9 cellular contexts compared by ENCODE assay signal in genomic region chr13:37059848-37060192, GRCh38. TPM values are rescaled to one million over a fixed set of nuclear protein-coding genes. Genes with fewer than 3 reads are reported as not detected.
A peak's percentile ranks its signal among the peaks of the same experiment; 100 is the strongest.
DNase-seq lines count a peak whose midpoint lies in the region; ATAC-seq, FAIRE-seq and TF ChIP-seq lines count a peak whose summit lies in the region.
"Had no signal": no experiment of that assay in that cellular context is flagged by ENCODE, and none has a peak within 500 bp of the region (broad histone marks: within the 10 kb centered on the region; RNA-seq: fewer than 3 reads in every experiment).

No MANE protein-coding gene starts in this region.

- peaks cover 6 to 24% of the 10 kb centered on the region in 2 experiments; a peak in 3 of 4 replicates for H3K79me1 ChIP-seq in IMR-90 (ENCODE audit: low read depth in 1 of 2, low read length in 2 of 2)
- H3K79me1 ChIP-seq in H1 (ENCODE audit: low read depth, low read length) = no peaks in the 10 kb centered on the region; the same call in 1 of the 2 replicates

- H3K9me3 Mint-ChIP-seq in osteocyte (ENCODE audit: unreplicated experiment) = no peaks in the 10 kb centered on the region

- no peak overlapping the region for H4K91ac ChIP-seq in IMR-90 (ENCODE audit: insufficient read depth, low read depth, low read length)
- no peak overlapping the region for H4K91ac ChIP-seq in H1 (replicated peaks; ENCODE audit: insufficient read length, low read length)

- H3K27me3 ChIP-seq in IMR-90 (ENCODE audit: control insufficient read depth, insufficient read depth, low read length) (peaks cover 2% of the 10 kb centered on the region; the same call in 1 of the 2 replicates), H1 (replicated peaks in 1 of 4; ENCODE audit: control insufficient read depth in 3 of 4, extremely low read depth in 1 of 4, insufficient read depth in 3 of 4, low read length in 3 of 4) (no peaks in the 10 kb centered on the region)

- POLR2A ChIA-PET in A549 (lab: Yijun Ruan, JAX) (no interaction called here), IMR-90 (lab: Charles Lee; ENCODE audit: unreplicated experiment) (no interaction called here), H1 (lab: Charles Lee; ENCODE audit: partially characterized antibody) (interaction anchor here (1.3 kb wide), 1 partner anchor 9 kb away, joined by 4 read pairs; no protein-coding TSS in a partner anchor)

- intact Hi-C loops in IMR-90 (cut with micrococcal nuclease) = no loop called here

- no peak overlapping the region for H2AK5ac ChIP-seq in IMR-90 (ENCODE audit: low read depth, low read length)
- no peak overlapping the region for H2AK5ac ChIP-seq in H1 (ENCODE audit: low read depth, low read length)

- H3K9me3 ChIP-seq in A549 (no peaks in the 10 kb centered on the region), IMR-90 (ENCODE audit: control insufficient read depth, insufficient read depth, low read length) (no peaks in the 10 kb centered on the region), H1 (ENCODE audit: insufficient read depth in 2 of 2, low read depth in 1 of 2, low read length in 1 of 2) (no peaks in the 10 kb centered on the region)

- TF ChIP-seq CTCF in A549 (IDR thresholded peaks at IDR 0.05) = no peak
- TF ChIP-seq CTCF in IMR-90 (conservative IDR thresholded peaks at IDR 0.05; ENCODE audit: low read depth, low read length) = no peak
- no peak for TF ChIP-seq CTCF in H1 (IDR thresholded peaks at IDR 0.05; ENCODE audit: control extremely low read depth in 1 of 3, insufficient read depth in 1 of 3, low read depth in 1 of 3, low read length in 3 of 3)
- TF ChIP-seq CTCF in osteocyte (IDR thresholded peaks at IDR 0.05) = no peak

- in situ Hi-C loops in IMR-90 (cut with MboI; ENCODE audit: low sequenced_read_pairs) = no loop called here

- H2AFZ ChIP-seq in IMR-90 (replicated peaks; ENCODE audit: low read length, poor library complexity) (peak overlapping the region; percentile 76), H1 (ENCODE audit: low read length) (peak overlapping the region; percentile 84; the same call in 1 of the 2 replicates)

- DNase-seq in A549 (ENCODE audit: low read depth in 1 of 2, low spot score in 1 of 2) (no peak), IMR-90 (no peak), H1 (ENCODE audit: low read depth in 1 of 2, low spot score in 2 of 2) (no peak), osteocyte (ENCODE audit: extremely low spot score, unreplicated experiment) (no peak), NCI-H510A treated with DMSO at 0.1 percent for 48 hours (lab: John Stamatoyannopoulos, UW) (no peak), COLO668 (lab: John Stamatoyannopoulos, UW; ENCODE audit: unreplicated experiment) (no peak)
- no peak for DNase-seq in stimulated activated CD4-positive, alpha-beta T cell treated with anti-CD3 and anti-CD28 coated beads, Interleukin-4, amount 100 ng/mL, for 4 hours

- TF ChIP-seq EP300 in A549 (IDR thresholded peaks at IDR 0.05) = no peak
- TF ChIP-seq EP300 in H1 (IDR thresholded peaks at IDR 0.05; ENCODE audit: borderline replicate concordance in 1 of 2, low read depth in 2 of 2, low read length in 2 of 2) = no peak

- H3K4me3 Mint-ChIP-seq in osteocyte (ENCODE audit: unreplicated experiment) = peak overlapping the region; percentile 88

- TF ChIP-seq POLR2A in A549 (IDR thresholded peaks at IDR 0.05; ENCODE audit: low read length) (no peak), IMR-90 (IDR thresholded peaks at IDR 0.05; ENCODE audit: low read depth, low read length) (no peak), H1 (IDR thresholded peaks at IDR 0.05; ENCODE audit: control extremely low read depth in 1 of 2, low read depth in 2 of 2, low read length in 2 of 2) (no peak)

- peaks cover 22% of the 10 kb centered on the region for H3K4me1 Mint-ChIP-seq in osteocyte (ENCODE audit: unreplicated experiment)

- peaks cover under 1% of the 10 kb centered on the region for H3K23me2 ChIP-seq in H1 (ENCODE audit: low read depth, low read length)

- H2AK9ac ChIP-seq in IMR-90 (replicated peaks; ENCODE audit: low read depth, low read length, poor library complexity) = no peak overlapping the region

- CTCF ChIA-PET in A549 (lab: Yijun Ruan, JAX) (interaction anchor here (1.3 kb wide), 1 partner anchor 11 kb away, joined by 3 read pairs; no protein-coding TSS in a partner anchor), IMR-90 (lab: Yijun Ruan, JAX) (no interaction called here), H1 (lab: Charles Lee; ENCODE audit: partially characterized antibody) (no interaction called here)

- peak overlapping the region; percentile 86 for H3K4me3 ChIP-seq in A549
- H3K4me3 ChIP-seq in IMR-90 (ENCODE audit: insufficient read depth, low read depth, low read length) = peak overlapping the region; percentile 98
- H3K4me3 ChIP-seq in H1 (ENCODE audit: extremely low read depth in 1 of 4, insufficient read depth in 2 of 4, low read depth in 3 of 4, low read length in 4 of 4) = peak overlapping the region; percentile 40 to 85 (median 63); a peak in 7 of 8 replicates

- H2BK20ac ChIP-seq in IMR-90 (ENCODE audit: low read depth, low read length) = no peak overlapping the region
- H2BK20ac ChIP-seq in H1 (ENCODE audit: low read length) = no peak overlapping the region

- TF ChIP-seq RAD21 in A549 (conservative IDR thresholded peaks at IDR 0.05 in 1 of 2, IDR thresholded peaks at IDR 0.05 in 1 of 2) = no peak
- TF ChIP-seq RAD21 in IMR-90 (IDR thresholded peaks at IDR 0.05; ENCODE audit: low read length) = no peak
- TF ChIP-seq RAD21 in H1 (IDR thresholded peaks at IDR 0.05 in 1 of 2, conservative IDR thresholded peaks at IDR 0.05 in 1 of 2; ENCODE audit: low read depth in 2 of 2, low read length in 2 of 2) = no peak

- peak overlapping the region; percentile 97 for H3K27ac Mint-ChIP-seq in osteocyte (ENCODE audit: unreplicated experiment)

- peak overlapping the region; percentile 91 to 98; a peak in 5 of 6 replicates for H3K27ac ChIP-seq in A549
- peak overlapping the region; percentile 4; the same call in 1 of the 2 replicates for H3K27ac ChIP-seq in IMR-90 (ENCODE audit: insufficient read depth, low read length)
- no peak overlapping the region for H3K27ac ChIP-seq in H1 (ENCODE audit: low read depth, low read length)

- H3K9ac ChIP-seq in IMR-90 (ENCODE audit: low read depth, low read length) = peak overlapping the region; percentile 52
- H3K9ac ChIP-seq in H1 (replicated peaks in 1 of 4; ENCODE audit: extremely low read depth in 1 of 4, low read depth in 3 of 4, low read length in 3 of 4) = no peak overlapping the region; a peak in 1 of 7 replicates

- H4K20me1 ChIP-seq in IMR-90 (ENCODE audit: insufficient read depth, low read length) (peaks cover 10% of the 10 kb centered on the region), H1 (replicated peaks in 1 of 2; ENCODE audit: control insufficient read depth in 1 of 2, insufficient read depth in 2 of 2, low read length in 2 of 2) (no peaks in the 10 kb centered on the region)

- H3K4me2 ChIP-seq in A549 = peak overlapping the region; percentile 77
- peak overlapping the region; percentile 94 for H3K4me2 ChIP-seq in IMR-90 (ENCODE audit: low read depth, low read length)
- H3K4me2 ChIP-seq in H1 (ENCODE audit: insufficient read depth in 1 of 2, low read depth in 2 of 2, low read length in 2 of 2) = peak overlapping the region; percentile 65 to 73

- peaks cover 5% of the 10 kb centered on the region; the same call in 1 of the 2 replicates for H3K9me1 ChIP-seq in IMR-90 (ENCODE audit: insufficient read depth, low read length)

- H3K14ac ChIP-seq in IMR-90 (replicated peaks; ENCODE audit: low read depth, low read length) = peak overlapping the region; percentile 18
- no peak overlapping the region for H3K14ac ChIP-seq in H1 (ENCODE audit: insufficient read length)

- peaks cover 3% of the 10 kb centered on the region for H3K27me3 Mint-ChIP-seq in osteocyte (ENCODE audit: unreplicated experiment)

- BruUV-seq in IMR-90 (replicated peaks; lab: Mats Ljungman, UMichigan) = no TSS peak

- H4K5ac ChIP-seq in IMR-90 (ENCODE audit: low read depth, low read length) = peak overlapping the region; percentile 92
- H4K5ac ChIP-seq in H1 (ENCODE audit: insufficient read length, low read depth, low read length) = no peak overlapping the region

- WGBS in A549 (ENCODE audit: missing lambda C conversion rate) = 30% methylated on average over 10 of the region's 10 CpGs
- no CpG with 5 or more reads among the region's 10 CpGs for WGBS in IMR-90 (ENCODE audit: extremely low coverage in 2 of 2, insufficient read length in 1 of 2), 2 experiments
- WGBS in H1 (ENCODE audit: extremely low coverage in 1 of 2, insufficient coverage in 1 of 2, insufficient read length in 1 of 2, insufficient replicate concordance in 2 of 2, low coverage in 1 of 2, low lambda C conversion rate in 2 of 2, missing lambda C conversion rate in 1 of 2), 2 experiments = 33% methylated on average over 9 of the region's 10 CpGs; no CpG with 5 or more reads in 1 of the 2 experiments

- peak overlapping the region; percentile 8 for H2BK5ac ChIP-seq in IMR-90 (ENCODE audit: low read depth, low read length, poor library complexity, severe bottlenecking)
- no peak overlapping the region for H2BK5ac ChIP-seq in H1 (ENCODE audit: low read depth, low read length)

- dilution Hi-C loops in IMR-90 (cut with HindIII; ENCODE audit: low sequenced_read_pairs, unreplicated experiment) = no loop called here

- H3K4ac ChIP-seq in IMR-90 (ENCODE audit: low read depth, low read length) (peak overlapping the region; percentile 42; the same call in 1 of the 2 replicates), H1 (replicated peaks; ENCODE audit: insufficient read length, low read depth, low read length) (no peak overlapping the region)

- H2BK15ac ChIP-seq in IMR-90 (ENCODE audit: low read depth, low read length) = no peak overlapping the region
- no peak overlapping the region for H2BK15ac ChIP-seq in H1 (ENCODE audit: low read length)

- FAIRE-seq in A549 (lab: Jason Lieb, UNC) = no peak
- no peak for FAIRE-seq in H1 (lab: Jason Lieb, UNC)

- H3K36me3 Mint-ChIP-seq in osteocyte (ENCODE audit: unreplicated experiment) = peaks cover 2% of the 10 kb centered on the region

- H3K56ac ChIP-seq in IMR-90 (ENCODE audit: extremely low read depth, insufficient read depth, low read length) (no peak overlapping the region), H1 (replicated peaks; ENCODE audit: insufficient read length, low read depth, low read length) (no peak overlapping the region)

- ATAC-seq in A549 = peak; percentile 28 to 41; a peak in 5 of 6 replicates
- ATAC-seq in GM19372 (IDR thresholded peaks at IDR 0.05; ENCODE audit: low read depth, unreplicated experiment) = peak; percentile 20
- no peak; the same call in 1 of the 2 replicates for ATAC-seq in IMR-90 (ENCODE audit: low read depth)

- H3K18ac ChIP-seq in IMR-90 (ENCODE audit: low read depth, low read length) = peak overlapping the region; percentile 42; the same call in 1 of the 2 replicates
- no peak overlapping the region for H3K18ac ChIP-seq in H1 (ENCODE audit: extremely low read depth, low read length)

- H4K8ac ChIP-seq in IMR-90 (ENCODE audit: low read depth in 2 of 2, low read length in 2 of 2) (peak overlapping the region; percentile 85 to 87), H1 (ENCODE audit: extremely low read depth, insufficient read depth, low read length) (no peak overlapping the region)

- H3K23ac ChIP-seq in IMR-90 (ENCODE audit: low read depth, low read length) = peak overlapping the region; percentile 31; the same call in 1 of the 2 replicates
- H3K23ac ChIP-seq in H1 (ENCODE audit: insufficient read length) = no peak overlapping the region

- peaks cover 6 to 39% of the 10 kb centered on the region in 2 experiments for H3K79me2 ChIP-seq in H1 (ENCODE audit: control insufficient read depth in 1 of 2, insufficient read depth in 2 of 2, low read length in 2 of 2)

- H2BK120ac ChIP-seq in IMR-90 (ENCODE audit: low read depth, low read length) (peak overlapping the region; percentile 14; the same call in 1 of the 2 replicates), H1 (replicated peaks; ENCODE audit: low read depth, low read length) (no peak overlapping the region)

- H3K36me3 ChIP-seq in IMR-90 (ENCODE audit: control insufficient read depth, insufficient read depth, low read length) = peaks cover 4% of the 10 kb centered on the region
- H3K36me3 ChIP-seq in H1 (ENCODE audit: control insufficient read depth in 2 of 4, insufficient read depth in 4 of 4, low read length in 3 of 4) = peaks cover 0 to 8% (median 3%) of the 10 kb centered on the region in 4 experiments; a peak in 4 of 8 replicates

- peaks cover 7% of the 10 kb centered on the region; the same call in 2 of the 3 replicates for H3K4me1 ChIP-seq in A549
- no peaks in the 10 kb centered on the region; the same call in 1 of the 2 replicates for H3K4me1 ChIP-seq in IMR-90 (ENCODE audit: control insufficient read depth, insufficient read depth, low read length)
- H3K4me1 ChIP-seq in H1 (replicated peaks in 1 of 4; ENCODE audit: control insufficient read depth in 3 of 4, insufficient read depth in 4 of 4, low read length in 3 of 4) = no peaks in the 10 kb centered on the region

- H2BK12ac ChIP-seq in H1 (ENCODE audit: low read depth, low read length) = no peak overlapping the region

RNA-seq across cellular contexts. Expression of gene SUPT20H, which starts 0.3 kb away (rescaled TPM):
- polyA plus RNA-seq in A549 (2011; rRNA removed) = 50.7 and 50.9 TPM in 2 replicates
- 16.4 and 22.8 TPM in 2 replicates for polyA plus RNA-seq in A549 (2012; cell fraction: cytosol; rRNA removed)
- 13.0 and 19.6 TPM in 2 replicates for polyA plus RNA-seq in A549 (2012; cell fraction: nucleus; rRNA removed)
- polyA plus RNA-seq in A549 (2017; fragmentation: RNase III; extraction: RNeasy Plus Mini Kit Qiagen cat#74134 plus additional on column Dnase treatment) = 25.8 to 27.0 TPM (median 26.2 TPM) in 3 replicates
- 29.2 and 35.4 TPM in 2 replicates for polyA minus RNA-seq in A549 (2011; rRNA and poly(A)+ RNA removed)
- 44.4 and 46.6 TPM in 2 replicates for total RNA-seq in IMR-90 (2012; rRNA removed)
- 49.5 and 55.1 TPM in 2 replicates for polyA plus RNA-seq in IMR-90 (2012; rRNA removed)
- polyA plus RNA-seq in IMR-90 (2012; cell fraction: cytosol; rRNA removed) = 12.8 and 16.2 TPM in 2 replicates
- polyA plus RNA-seq in IMR-90 (2012; cell fraction: nucleus; rRNA removed; ENCODE audit: low replicate concordance) = 24.5 and 102 TPM in 2 replicates
- total RNA-seq in H1 (2021; fragmentation: NEBNext Ultra II Directional; extraction: Animal tissue kit (Norgen Biotek cat#: 25700)) = 64.5 and 75.1 TPM in 2 replicates
- 36.0 and 69.2 TPM in 2 replicates for polyA plus RNA-seq in H1 (2011; rRNA removed)
- polyA plus RNA-seq in H1 (2011; cell fraction: cytosol; rRNA removed) = 58.5 TPM
- 50.3 TPM for polyA plus RNA-seq in H1 (2011; cell fraction: nucleus; rRNA removed)
- polyA plus RNA-seq in H1 (2012, experiment 1 of 2) = 51.1 to 70.0 TPM (median 54.3 TPM) in 4 replicates
- polyA plus RNA-seq in H1 (2012, experiment 2 of 2) = 3.0 TPM
- polyA plus RNA-seq in H1 (2013, experiment 1 of 2) = 95.9 TPM
- polyA plus RNA-seq in H1 (2013, experiment 2 of 2) = 93.6 TPM
- polyA minus RNA-seq in H1 (2011; rRNA and poly(A)+ RNA removed) = 85.1 and 91.6 TPM in 2 replicates
- 35.4 TPM for polyA minus RNA-seq in H1 (2011; cell fraction: cytosol; rRNA and poly(A)+ RNA removed)
- polyA minus RNA-seq in H1 (2011; cell fraction: nucleus; rRNA and poly(A)+ RNA removed) = 153 TPM
- total RNA-seq in osteocyte = 59.4 and 65.4 TPM in 2 replicates

RNA-seq across cellular contexts. Expression of gene CSNK1A1L, which starts 45.6 kb away (rescaled TPM):
- polyA plus RNA-seq in A549 (2011; rRNA removed) = not detected in 2 replicates
- not detected in 2 replicates for polyA plus RNA-seq in A549 (2012; cell fraction: cytosol; rRNA removed)
- polyA plus RNA-seq in A549 (2012; cell fraction: nucleus; rRNA removed) = not detected in 2 replicates
- not detected in 3 replicates for polyA plus RNA-seq in A549 (2017; fragmentation: RNase III; extraction: RNeasy Plus Mini Kit Qiagen cat#74134 plus additional on column Dnase treatment)
- polyA minus RNA-seq in A549 (2011; rRNA and poly(A)+ RNA removed) = not detected in 2 replicates
- total RNA-seq in IMR-90 (2012; rRNA removed) = not detected in 2 replicates
- not detected in 2 replicates for polyA plus RNA-seq in IMR-90 (2012; rRNA removed)
- polyA plus RNA-seq in IMR-90 (2012; cell fraction: cytosol; rRNA removed) = not detected in 2 replicates
- polyA plus RNA-seq in IMR-90 (2012; cell fraction: nucleus; rRNA removed; ENCODE audit: low replicate concordance) = not detected in 2 replicates
- total RNA-seq in H1 (2021; fragmentation: NEBNext Ultra II Directional; extraction: Animal tissue kit (Norgen Biotek cat#: 25700)) = not detected in 2 replicates
- polyA plus RNA-seq in H1 (2011; rRNA removed) = not detected in 2 replicates
- not detected for polyA plus RNA-seq in H1 (2011; cell fraction: cytosol; rRNA removed)
- not detected for polyA plus RNA-seq in H1 (2011; cell fraction: nucleus; rRNA removed)
- not detected in 4 replicates for polyA plus RNA-seq in H1 (2012, experiment 1 of 2)
- polyA plus RNA-seq in H1 (2012, experiment 2 of 2) = not detected
- not detected for polyA plus RNA-seq in H1 (2013, experiment 1 of 2)
- not detected for polyA plus RNA-seq in H1 (2013, experiment 2 of 2)
- not detected in 2 replicates for polyA minus RNA-seq in H1 (2011; rRNA and poly(A)+ RNA removed)
- polyA minus RNA-seq in H1 (2011; cell fraction: cytosol; rRNA and poly(A)+ RNA removed) = not detected
- not detected for polyA minus RNA-seq in H1 (2011; cell fraction: nucleus; rRNA and poly(A)+ RNA removed)
- not detected in 2 replicates for total RNA-seq in osteocyte
- total RNA-seq: pulmonary artery endothelial cell had no signal

RNA-seq across cellular contexts. Expression of gene EXOSC8, which starts 59.2 kb away (rescaled TPM):
- polyA plus RNA-seq in A549 (2011; rRNA removed) = 53.0 and 63.3 TPM in 2 replicates
- 20.9 and 23.8 TPM in 2 replicates for polyA plus RNA-seq in A549 (2012; cell fraction: cytosol; rRNA removed)
- polyA plus RNA-seq in A549 (2012; cell fraction: nucleus; rRNA removed) = 11.6 and 18.3 TPM in 2 replicates
- polyA plus RNA-seq in A549 (2017; fragmentation: RNase III; extraction: RNeasy Plus Mini Kit Qiagen cat#74134 plus additional on column Dnase treatment) = 46.4 to 51.1 TPM (median 48.8 TPM) in 3 replicates
- polyA minus RNA-seq in A549 (2011; rRNA and poly(A)+ RNA removed) = 9.3 and 9.4 TPM in 2 replicates
- total RNA-seq in IMR-90 (2012; rRNA removed) = 29.8 and 31.7 TPM in 2 replicates
- 34.0 and 40.1 TPM in 2 replicates for polyA plus RNA-seq in IMR-90 (2012; rRNA removed)
- 4.4 and 8.5 TPM in 2 replicates for polyA plus RNA-seq in IMR-90 (2012; cell fraction: cytosol; rRNA removed)
- polyA plus RNA-seq in IMR-90 (2012; cell fraction: nucleus; rRNA removed; ENCODE audit: low replicate concordance) = 6.5 and 39.2 TPM in 2 replicates
- 86.1 and 87.6 TPM in 2 replicates for total RNA-seq in H1 (2021; fragmentation: NEBNext Ultra II Directional; extraction: Animal tissue kit (Norgen Biotek cat#: 25700))
- 35.5 and 54.3 TPM in 2 replicates for polyA plus RNA-seq in H1 (2011; rRNA removed)
- 65.3 TPM for polyA plus RNA-seq in H1 (2011; cell fraction: cytosol; rRNA removed)
- 27.5 TPM for polyA plus RNA-seq in H1 (2011; cell fraction: nucleus; rRNA removed)
- 72.7 to 120 TPM (median 74.1 TPM) in 4 replicates for polyA plus RNA-seq in H1 (2012, experiment 1 of 2)
- polyA plus RNA-seq in H1 (2012, experiment 2 of 2) = 16.4 TPM
- 83.7 TPM for polyA plus RNA-seq in H1 (2013, experiment 1 of 2)
- 80.6 TPM for polyA plus RNA-seq in H1 (2013, experiment 2 of 2)
- 33.8 and 41.3 TPM in 2 replicates for polyA minus RNA-seq in H1 (2011; rRNA and poly(A)+ RNA removed)
- polyA minus RNA-seq in H1 (2011; cell fraction: cytosol; rRNA and poly(A)+ RNA removed) = 20.5 TPM
- 29.7 TPM for polyA minus RNA-seq in H1 (2011; cell fraction: nucleus; rRNA and poly(A)+ RNA removed)
- total RNA-seq in osteocyte = 38.6 and 45.5 TPM in 2 replicates
